Comparison of ENCODE assay signal across 22 cellular contexts in the genomic region with DNA sequence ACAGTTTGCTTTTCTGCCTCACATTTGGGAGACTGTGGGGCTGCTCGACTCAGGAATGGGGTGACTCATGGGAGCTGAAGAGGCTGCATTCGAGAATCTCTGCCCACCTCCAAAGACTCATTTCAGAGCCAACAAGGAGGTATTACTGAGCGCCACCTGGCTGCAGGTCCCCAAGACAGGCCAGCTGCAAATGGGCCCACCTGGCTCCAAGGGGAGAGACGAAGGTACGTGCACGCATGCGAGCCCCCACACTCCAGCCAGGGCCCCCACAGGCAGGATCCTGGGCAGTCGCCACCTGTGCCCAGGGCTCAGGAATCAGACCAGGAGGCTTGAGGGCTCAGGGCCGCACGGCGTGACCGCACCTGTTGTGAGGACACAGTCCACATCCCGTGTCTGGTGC. TPM values are rescaled to one million over a fixed set of nuclear protein-coding genes. Genes with fewer than 3 reads are reported as not detected.
DNase-seq lines count a peak whose midpoint lies in the region; ATAC-seq, FAIRE-seq and TF ChIP-seq lines count a peak whose summit lies in the region.
"Had no signal": no experiment of that assay in that cellular context is flagged by ENCODE, and none has a peak within 500 bp of the region (broad histone marks: within the 10 kb centered on the region; RNA-seq: fewer than 3 reads in every experiment).

No MANE protein-coding gene starts in this region.

- no peak overlapping the region for H3K27ac Mint-ChIP-seq in activated CD4-positive, alpha-beta T cell treated with anti-CD3 and anti-CD28 coated beads for 36 hours
- H3K27ac Mint-ChIP-seq in HFFc6: peak overlapping the region; percentile 26; the same call in 1 of the 2 replicates
- H3K27ac Mint-ChIP-seq: activated CD4-positive, alpha-beta memory T cell treated with anti-CD3 and anti-CD28 coated beads, Interleukin-2, amount 10 ng/mL, durations not matched to agents 7 days and 5 days; activated T-cell treated with anti-CD3 and anti-CD28 coated beads, Interleukin-2, amount 50 U/mL, for 24 hours had no signal

- H3K4me3 ChIP-seq in bronchial epithelial cell (ENCODE audit: low read depth, low read length) (no peak overlapping the region), upper lobe of right lung (no peak overlapping the region), left ventricle myocardium inferior (no peak overlapping the region)
- H3K4me3 ChIP-seq: ascending aorta had no signal

- DNase-seq in activated CD4-positive, alpha-beta T cell treated with anti-CD3 and anti-CD28 coated beads for 36 hours: peak; percentile 27
- DNase-seq in activated CD4-positive, alpha-beta T cell treated with anti-CD3 and anti-CD28 coated beads for 48 hours: no peak
- DNase-seq in HFFc6 (no peak), bronchial epithelial cell (ENCODE audit: low read depth) (peak; percentile 50), upper lobe of right lung (peak; percentile 58), left ventricle myocardium inferior (no peak), erythroblast (lab: John Stamatoyannopoulos, UW) (no peak)
- DNase-seq in activated CD4-positive, CD25-positive, alpha-beta regulatory T cell (lab: John Stamatoyannopoulos, UW): no peak
- DNase-seq: activated CD4-positive, alpha-beta memory T cell treated with anti-CD3 and anti-CD28 coated beads, Interleukin-2, amount 10 ng/mL, durations not matched to agents 7 days and 5 days; C1 segment of cervical spinal cord; effector memory CD8-positive, alpha-beta T cell; KG1; NCI-H1092 treated with DMSO at 0.1 percent for 48 hours; NCI-H2081 treated with DMSO at 0.1 percent for 48 hours; NCI-H524 treated with DMSO at 0.1 percent for 48 hours; SIG-M5; stimulated activated naive CD4-positive, alpha-beta T cell treated with Interleukin-2 at 50 U/mL for 16 hours had no signal

- intact Hi-C loops in activated CD4-positive, alpha-beta T cell treated with anti-CD3 and anti-CD28 coated beads for 36 hours (cut with DNase I, micrococcal nuclease): loop anchor here in 1 of 2 experiments (5.0 kb wide), 1 partner anchor 579 kb away; no protein-coding TSS in a partner anchor
- intact Hi-C loops in upper lobe of right lung (cut with DNase I) (no loop called here), left ventricle myocardium inferior (cut with micrococcal nuclease) (no loop called here)

- H3K9me3 Mint-ChIP-seq in activated CD4-positive, alpha-beta T cell treated with anti-CD3 and anti-CD28 coated beads for 36 hours (ENCODE audit: low read depth): no peaks in the 10 kb centered on the region
- H3K9me3 Mint-ChIP-seq in HFFc6: no peaks in the 10 kb centered on the region
- H3K9me3 Mint-ChIP-seq: activated CD4-positive, alpha-beta memory T cell treated with anti-CD3 and anti-CD28 coated beads, Interleukin-2, amount 10 ng/mL, durations not matched to agents 7 days and 5 days; activated T-cell treated with anti-CD3 and anti-CD28 coated beads, Interleukin-2, amount 50 U/mL, for 24 hours; effector memory CD8-positive, alpha-beta T cell had no signal

- no peaks in the 10 kb centered on the region for H3K9me3 ChIP-seq in upper lobe of right lung
- no peaks in the 10 kb centered on the region for H3K9me3 ChIP-seq in left ventricle myocardium inferior (replicated peaks)
- H3K9me3 ChIP-seq: ascending aorta had no signal

- H3K4me1 ChIP-seq in upper lobe of right lung (peaks cover 9% of the 10 kb centered on the region), left ventricle myocardium inferior (peaks cover 10% of the 10 kb centered on the region)

- H3K27me3 Mint-ChIP-seq in activated CD4-positive, alpha-beta T cell treated with anti-CD3 and anti-CD28 coated beads for 36 hours: no peaks in the 10 kb centered on the region
- H3K27me3 Mint-ChIP-seq in HFFc6 (ENCODE audit: insufficient read depth): peaks cover 2% of the 10 kb centered on the region; the same call in 1 of the 2 replicates
- H3K27me3 Mint-ChIP-seq: activated CD4-positive, alpha-beta memory T cell treated with anti-CD3 and anti-CD28 coated beads, Interleukin-2, amount 10 ng/mL, durations not matched to agents 7 days and 5 days; activated T-cell treated with anti-CD3 and anti-CD28 coated beads, Interleukin-2, amount 50 U/mL, for 24 hours; effector memory CD8-positive, alpha-beta T cell had no signal

- peaks cover 20% of the 10 kb centered on the region for H3K4me1 Mint-ChIP-seq in activated CD4-positive, alpha-beta T cell treated with anti-CD3 and anti-CD28 coated beads for 36 hours
- peaks cover 4% of the 10 kb centered on the region; the same call in 1 of the 2 replicates for H3K4me1 Mint-ChIP-seq in HFFc6 (ENCODE audit: low read depth)

- peaks cover 26% of the 10 kb centered on the region for H3K36me3 ChIP-seq in bronchial epithelial cell (ENCODE audit: control insufficient read depth, insufficient read depth, low read length)
- peaks cover 29% of the 10 kb centered on the region for H3K36me3 ChIP-seq in upper lobe of right lung
- H3K36me3 ChIP-seq in left ventricle myocardium inferior: peaks cover 68% of the 10 kb centered on the region

- H3K27me3 ChIP-seq in bronchial epithelial cell (ENCODE audit: control insufficient read depth, insufficient read depth, low read length): no peaks in the 10 kb centered on the region
- H3K27me3 ChIP-seq in upper lobe of right lung: peaks cover 2% of the 10 kb centered on the region
- H3K27me3 ChIP-seq in left ventricle myocardium inferior (ENCODE audit: low read depth): peaks cover 7% of the 10 kb centered on the region

- ATAC-seq in activated CD4-positive, alpha-beta T cell treated with anti-CD3 and anti-CD28 coated beads for 36 hours: no peak
- ATAC-seq in upper lobe of right lung: no peak
- ATAC-seq: effector memory CD8-positive, alpha-beta T cell had no signal

- H3K4me3 Mint-ChIP-seq in activated CD4-positive, alpha-beta T cell treated with anti-CD3 and anti-CD28 coated beads for 36 hours: no peak overlapping the region
- no peak overlapping the region for H3K4me3 Mint-ChIP-seq in HFFc6
- H3K4me3 Mint-ChIP-seq: activated CD4-positive, alpha-beta memory T cell treated with anti-CD3 and anti-CD28 coated beads, Interleukin-2, amount 10 ng/mL, durations not matched to agents 7 days and 5 days; activated T-cell treated with anti-CD3 and anti-CD28 coated beads, Interleukin-2, amount 50 U/mL, for 24 hours; effector memory CD8-positive, alpha-beta T cell had no signal

- FAIRE-seq in bronchial epithelial cell (lab: Jason Lieb, UNC): no peak
- FAIRE-seq: A204.1, D721Med, islet of Langerhans had no signal

- no peak for TF ChIP-seq POLR2A in erythroblast (IDR thresholded peaks at IDR 0.05; ENCODE audit: low read length)

- peaks cover 25% of the 10 kb centered on the region for H3K36me3 Mint-ChIP-seq in activated CD4-positive, alpha-beta T cell treated with anti-CD3 and anti-CD28 coated beads for 36 hours (ENCODE audit: low read depth)
- peaks cover 9% of the 10 kb centered on the region; the same call in 1 of the 2 replicates for H3K36me3 Mint-ChIP-seq in HFFc6 (ENCODE audit: low read depth)

- H3K27ac ChIP-seq in upper lobe of right lung (no peak overlapping the region), left ventricle myocardium inferior (replicated peaks) (no peak overlapping the region)
- H3K27ac ChIP-seq: ascending aorta had no signal

- CTCF ChIA-PET in activated CD4-positive, alpha-beta T cell treated with anti-CD3 and anti-CD28 coated beads for 36 hours (lab: Charles Lee): interaction anchor here (0.5 to 1.1 kb wide), 2 partner anchors 10 to 279 kb away, joined by 3 to 4 read pairs; no protein-coding TSS in a partner anchor

- TF ChIP-seq CTCF in HFFc6 (IDR thresholded peaks at IDR 0.05) (no peak; the same call in 1 of the 2 replicates), bronchial epithelial cell (IDR thresholded peaks at IDR 0.05; ENCODE audit: insufficient read depth, low read length, severe bottlenecking) (no peak), upper lobe of right lung (IDR thresholded peaks at IDR 0.05) (no peak), left ventricle myocardium inferior (IDR thresholded peaks at IDR 0.05; ENCODE audit: borderline replicate concordance) (no peak)

- POLR2A ChIA-PET in activated CD4-positive, alpha-beta T cell treated with anti-CD3 and anti-CD28 coated beads for 36 hours (lab: Charles Lee): no interaction called here

RNA-seq across cellular contexts. Expression of gene HAGHL, which starts 6.0 kb away (rescaled TPM):
- 10 to 100 TPM; 10.0 to 11.7 TPM for total RNA-seq in activated CD4-positive, alpha-beta T cell treated with anti-CD3 and anti-CD28 coated beads for 36 hours
- 10 to 100 TPM; 11.4 to 16.6 (median 14.1) TPM for total RNA-seq in HFFc6 (2021; fragmentation: NEBNext Ultra II Directional; extraction: Animal tissue kit (Norgen Biotek cat#: 25700))
- total RNA-seq in bronchial epithelial cell (25.2 and 33.2 TPM in 2 replicates), upper lobe of right lung (8.9 TPM), left ventricle myocardium inferior (12.0 TPM)

RNA-seq across cellular contexts. Expression of gene CCDC78, which starts 6.7 kb away (rescaled TPM):
- 1 to 10 TPM; 1.8 to 2.4 TPM for total RNA-seq in activated CD4-positive, alpha-beta T cell treated with anti-CD3 and anti-CD28 coated beads for 36 hours
- total RNA-seq in HFFc6 (2021; fragmentation: NEBNext Ultra II Directional; extraction: Animal tissue kit (Norgen Biotek cat#: 25700)): 1 to 10 TPM; 2.2 to 4.1 (median 3.4) TPM
- 0.90 and 1.6 TPM in 2 replicates for total RNA-seq in bronchial epithelial cell
- 0.78 TPM for total RNA-seq in upper lobe of right lung
- total RNA-seq in left ventricle myocardium inferior: 0.49 TPM

RNA-seq across cellular contexts. Expression of gene CIAO3, which starts 7.9 kb away (rescaled TPM):
- 10 to 100 TPM; 28.3 to 31.9 TPM for total RNA-seq in activated CD4-positive, alpha-beta T cell treated with anti-CD3 and anti-CD28 coated beads for 36 hours
- 10 to 100 TPM; 16.9 to 20.5 (median 18.0) TPM for total RNA-seq in HFFc6 (2021; fragmentation: NEBNext Ultra II Directional; extraction: Animal tissue kit (Norgen Biotek cat#: 25700))
- total RNA-seq in bronchial epithelial cell (33.2 and 43.1 TPM in 2 replicates), upper lobe of right lung (24.2 TPM), left ventricle myocardium inferior (30.3 TPM)

RNA-seq across cellular contexts. Expression of gene ANTKMT, which starts 12.0 kb away (rescaled TPM):
- 10 to 100 TPM; 13.3 to 27.0 TPM for total RNA-seq in activated CD4-positive, alpha-beta T cell treated with anti-CD3 and anti-CD28 coated beads for 36 hours
- total RNA-seq in HFFc6 (2021; fragmentation: NEBNext Ultra II Directional; extraction: Animal tissue kit (Norgen Biotek cat#: 25700)): 10 to 100 TPM; 50.1 to 57.7 (median 54.7) TPM
- total RNA-seq in bronchial epithelial cell: 23.3 and 35.0 TPM in 2 replicates
- 30.5 TPM for total RNA-seq in upper lobe of right lung
- 30.7 TPM for total RNA-seq in left ventricle myocardium inferior

RNA-seq across cellular contexts. Expression of gene METRN, which starts 18.0 kb away (rescaled TPM):
- total RNA-seq in activated CD4-positive, alpha-beta T cell treated with anti-CD3 and anti-CD28 coated beads for 36 hours: 10 to 100 TPM; 11.1 to 13.3 TPM
- total RNA-seq in HFFc6 (2021; fragmentation: NEBNext Ultra II Directional; extraction: Animal tissue kit (Norgen Biotek cat#: 25700)): 100 to 1,000 TPM in 1 of 6 experiments, 10 to 100 TPM in 5; 61.5 to 103 (median 70.4) TPM
- 63.7 and 143 TPM in 2 replicates for total RNA-seq in bronchial epithelial cell
- 30.4 TPM for total RNA-seq in upper lobe of right lung
- 62.5 TPM for total RNA-seq in left ventricle myocardium inferior

Comparison
In these comparisons a context has a peak if more than half of its experiments do, and no peak if none do; other contexts are left out.
1. DNase-seq: peak in activated CD4-positive, alpha-beta T cell treated with anti-CD3 and anti-CD28 coated beads for 36 hours (single experiment), bronchial epithelial cell (single experiment) and upper lobe of right lung (single experiment); none in activated CD4-positive, alpha-beta T cell treated with anti-CD3 and anti-CD28 coated beads for 48 hours (single experiment), HFFc6 (single experiment), left ventricle myocardium inferior (single experiment), erythroblast (0 of 2) and activated CD4-positive, CD25-positive, alpha-beta regulatory T cell (0 of 4).